Comparison of ENCODE assay signal across 8 cellular contexts in the genomic region with DNA sequence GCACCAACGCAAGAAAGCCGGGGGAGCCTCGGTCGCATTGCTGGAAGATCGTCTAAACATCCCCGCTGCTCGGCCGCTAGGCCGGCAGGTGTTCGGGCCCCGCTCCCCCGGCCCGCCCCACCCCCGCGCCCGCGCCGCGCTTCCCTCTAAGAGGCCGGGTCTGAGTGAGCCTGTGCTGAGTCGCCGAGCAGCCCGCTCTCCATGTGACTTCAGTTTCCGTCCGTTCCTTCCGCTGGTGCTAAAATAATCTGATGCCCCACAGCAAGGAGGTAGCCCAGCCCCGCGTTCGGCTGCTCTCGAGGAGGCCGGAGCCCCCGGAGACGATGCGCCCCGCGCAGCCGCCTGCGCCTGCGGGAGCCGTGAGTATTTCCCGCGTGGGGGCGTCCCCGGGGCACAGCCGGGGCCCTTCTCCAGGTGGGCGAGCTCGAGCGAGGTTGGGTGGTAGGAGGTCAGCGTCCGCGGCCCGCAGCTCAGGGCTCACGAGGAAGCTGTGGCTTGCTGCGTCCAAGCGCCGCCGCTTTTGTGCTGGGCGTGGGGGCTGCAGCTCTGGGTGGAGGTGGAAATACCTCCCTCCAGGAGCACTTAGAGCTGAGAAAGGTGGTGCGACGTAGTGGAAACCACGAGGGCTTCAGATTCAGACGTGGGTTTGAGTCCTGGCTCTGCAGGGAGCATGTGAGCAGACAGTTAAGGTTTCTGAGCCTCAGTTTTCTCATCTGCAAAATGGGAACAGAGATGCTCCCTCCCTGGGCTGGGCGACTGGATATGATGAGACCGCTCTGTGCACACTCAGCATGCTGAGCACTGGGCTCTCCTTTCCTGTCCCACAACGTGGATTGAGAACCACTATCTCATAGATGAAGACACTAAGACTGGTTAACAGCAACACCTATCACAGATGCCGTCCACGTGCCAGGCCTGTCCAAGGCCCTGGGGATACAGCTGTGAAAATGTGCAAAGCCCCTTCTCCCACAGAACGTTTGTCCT. TPM values are rescaled to one million over a fixed set of nuclear protein-coding genes. Genes with fewer than 3 reads are reported as not detected.
A peak's percentile ranks its signal among the peaks of the same experiment; 100 is the strongest.
DNase-seq lines count a peak whose midpoint lies in the region; ATAC-seq, FAIRE-seq and TF ChIP-seq lines count a peak whose summit lies in the region.

A gene (plus strand): TSS at position 178 of the 984 bp plus-strand sequence. CDS start 14,846 bp downstream, outside the sequence.

- peak within 1 kb of the TSS; percentile 90 for H3K27ac Mint-ChIP-seq in activated CD8-positive, alpha-beta T cell treated with anti-CD3 and anti-CD28 coated beads, Interleukin-2, amount 10 ng/mL, durations not matched to agents 7 days and 5 days

- H3K4ac ChIP-seq in H1 (replicated peaks; ENCODE audit: insufficient read length, low read depth, low read length) = no peak within 1 kb of the TSS

- H2BK5ac ChIP-seq in H1 (ENCODE audit: low read depth, low read length) = peak within 1 kb of the TSS; percentile 60; the same call in 1 of the 2 replicates

- no peak within 1 kb of the TSS for H3K23ac ChIP-seq in H1 (ENCODE audit: insufficient read length)

- peak within 1 kb of the TSS; percentile 65; the same call in 1 of the 2 replicates for H3K18ac ChIP-seq in H1 (ENCODE audit: extremely low read depth, low read length)

- 0 out of 2 replicates have a peak within 1 kb of the TSS, but pooled peaks have one; percentile 68 for H2AK5ac ChIP-seq in H1 (ENCODE audit: low read depth, low read length)

- no peaks in the 10 kb centered on the region for H4K20me1 ChIP-seq in H1 (replicated peaks in 1 of 2; ENCODE audit: control insufficient read depth in 1 of 2, insufficient read depth in 2 of 2, low read length in 2 of 2)

- H3K14ac ChIP-seq in H1 (ENCODE audit: insufficient read length) = no peak within 1 kb of the TSS

- no peak for TF ChIP-seq EP300 in H1 (IDR thresholded peaks at IDR 0.05; ENCODE audit: borderline replicate concordance in 1 of 2, low read depth in 2 of 2, low read length in 2 of 2)

- H3K9ac ChIP-seq in H1 (replicated peaks in 1 of 4; ENCODE audit: extremely low read depth in 1 of 4, low read depth in 3 of 4, low read length in 3 of 4) = peak within 1 kb of the TSS in 3 of 4 experiments; percentile 8 to 39 (median 34); a peak in 3 of 7 replicates

- TF ChIP-seq CTCF in H1 (IDR thresholded peaks at IDR 0.05; ENCODE audit: control extremely low read depth in 1 of 3, insufficient read depth in 1 of 3, low read depth in 1 of 3, low read length in 3 of 3) = no peak

- CTCF ChIA-PET in activated CD8-positive, alpha-beta T cell treated with anti-CD3 and anti-CD28 coated beads, Interleukin-2, amount 10 ng/mL, durations not matched to agents 7 days and 5 days (lab: Charles Lee) = interaction anchor here (0.8 to 10.0 kb wide), 5 partner anchors 10 to 111 kb away, joined by 3 to 107 read pairs (median 7); no protein-coding TSS in a partner anchor
- CTCF ChIA-PET in H1 (lab: Charles Lee; ENCODE audit: partially characterized antibody) = interaction anchor here (0.6 to 1.2 kb wide), 5 partner anchors 10 to 443 kb away, joined by 3 to 5 read pairs (median 3); no protein-coding TSS in a partner anchor

- peak within 1 kb of the TSS; percentile 87 for H3K4me3 Mint-ChIP-seq in activated CD8-positive, alpha-beta T cell treated with anti-CD3 and anti-CD28 coated beads, Interleukin-2, amount 10 ng/mL, durations not matched to agents 7 days and 5 days

- H3K56ac ChIP-seq in H1 (replicated peaks; ENCODE audit: insufficient read length, low read depth, low read length) = peak within 1 kb of the TSS; percentile 18

- H3K79me2 ChIP-seq in H1 (ENCODE audit: control insufficient read depth in 1 of 2, insufficient read depth in 2 of 2, low read length in 2 of 2) = no peaks in the 10 kb centered on the region

- no peaks in the 10 kb centered on the region for H3K9me3 Mint-ChIP-seq in activated CD8-positive, alpha-beta T cell treated with anti-CD3 and anti-CD28 coated beads, Interleukin-2, amount 10 ng/mL, durations not matched to agents 7 days and 5 days (ENCODE audit: insufficient read depth)

- H3K36me3 ChIP-seq in H1 (ENCODE audit: control insufficient read depth in 2 of 4, insufficient read depth in 4 of 4, low read length in 3 of 4) = no peaks in the 10 kb centered on the region

- H2AFZ ChIP-seq in H1 (ENCODE audit: low read length) = peak within 1 kb of the TSS; percentile 65

- peak within 1 kb of the TSS; percentile 91 for H4K8ac ChIP-seq in H1 (ENCODE audit: extremely low read depth, insufficient read depth, low read length)

- H4K91ac ChIP-seq in H1 (replicated peaks; ENCODE audit: insufficient read length, low read length) = peak within 1 kb of the TSS; percentile 66

- no peak for TF ChIP-seq RAD21 in H1 (IDR thresholded peaks at IDR 0.05 in 1 of 2, conservative IDR thresholded peaks at IDR 0.05 in 1 of 2; ENCODE audit: low read depth in 2 of 2, low read length in 2 of 2)

- TF ChIP-seq POLR2A in GM12892 (IDR thresholded peaks at IDR 0.05; ENCODE audit: low read depth, low read length) = peak; percentile 81
- no peak for TF ChIP-seq POLR2A in H1 (IDR thresholded peaks at IDR 0.05; ENCODE audit: control extremely low read depth in 1 of 2, low read depth in 2 of 2, low read length in 2 of 2)

- peak within 1 kb of the TSS; percentile 19 for H2BK120ac ChIP-seq in H1 (replicated peaks; ENCODE audit: low read depth, low read length)

- peak; percentile 71 for DNase-seq in GM12892 (ENCODE audit: insufficient read length)
- DNase-seq in NCI-H526 (lab: John Stamatoyannopoulos, UW) = peak; percentile 15 to 76
- DNase-seq in activated CD8-positive, alpha-beta T cell treated with anti-CD3 and anti-CD28 coated beads, Interleukin-2, amount 10 ng/mL, durations not matched to agents 7 days and 5 days = peak; percentile 82
- peak; percentile 41 to 64 for DNase-seq in H1 (ENCODE audit: low read depth in 1 of 2, low spot score in 2 of 2)
- DNase-seq in midbrain (lab: John Stamatoyannopoulos, UW) = peak; percentile 67
- peak; percentile 78 for DNase-seq in stimulated activated CD8-positive, alpha-beta memory T cell treated with anti-CD3 and anti-CD28 coated beads, Interleukin-4, amount 100 ng/mL, for 48 hours

- peak within 1 kb of the TSS; percentile 94; the same call in 1 of the 2 replicates for H2BK15ac ChIP-seq in H1 (ENCODE audit: low read length)

- H3K4me3 ChIP-seq in H1 (ENCODE audit: extremely low read depth in 1 of 4, insufficient read depth in 2 of 4, low read depth in 3 of 4, low read length in 4 of 4) = peak within 1 kb of the TSS; percentile 12 to 58 (median 26); a peak in 5 of 8 replicates

- POLR2A ChIA-PET in activated CD8-positive, alpha-beta T cell treated with anti-CD3 and anti-CD28 coated beads, Interleukin-2, amount 10 ng/mL, durations not matched to agents 7 days and 5 days (lab: Charles Lee) = interaction anchor here (0.5 to 1.8 kb wide), 10 partner anchors 8 to 384 kb away, joined by 3 to 11 read pairs (median 4); a partner anchor contains a TSS
- POLR2A ChIA-PET in H1 (lab: Charles Lee; ENCODE audit: partially characterized antibody) = interaction anchor here (1.1 to 5.3 kb wide), 3 partner anchors 9 to 26 kb away, joined by 3 to 36 read pairs (median 3); no protein-coding TSS in a partner anchor

- FAIRE-seq in GM12892 (lab: Jason Lieb, UNC) = peak; percentile 79
- FAIRE-seq in H1 (lab: Jason Lieb, UNC) = no peak

- 0 out of 2 replicates have a peak within 1 kb of the TSS, but pooled peaks have one; percentile 5 for H2BK20ac ChIP-seq in H1 (ENCODE audit: low read length)

- peaks cover 0 to 14% (median 9%) of the 10 kb centered on the region in 4 experiments; a peak in 4 of 7 replicates for H3K27me3 ChIP-seq in H1 (replicated peaks in 1 of 4; ENCODE audit: control insufficient read depth in 3 of 4, extremely low read depth in 1 of 4, insufficient read depth in 3 of 4, low read length in 3 of 4)

- peak within 1 kb of the TSS; percentile 61 to 62 for H3K4me2 ChIP-seq in H1 (ENCODE audit: insufficient read depth in 1 of 2, low read depth in 2 of 2, low read length in 2 of 2)

- H3K36me3 Mint-ChIP-seq in activated CD8-positive, alpha-beta T cell treated with anti-CD3 and anti-CD28 coated beads, Interleukin-2, amount 10 ng/mL, durations not matched to agents 7 days and 5 days (ENCODE audit: low read depth) = peaks cover 39% of the 10 kb centered on the region

- H3K27ac ChIP-seq in H1 (ENCODE audit: low read depth, low read length) = no peak within 1 kb of the TSS

- ATAC-seq in HG02885 (IDR thresholded peaks at IDR 0.05; ENCODE audit: poor library complexity, unreplicated experiment) (peak; percentile 49), HG03469 (IDR thresholded peaks at IDR 0.05; ENCODE audit: unreplicated experiment) (no peak)
- ATAC-seq in activated CD8-positive, alpha-beta T cell treated with anti-CD3 and anti-CD28 coated beads, Interleukin-2, amount 10 ng/mL, durations not matched to agents 7 days and 5 days = peak; percentile 85

- peak within 1 kb of the TSS; percentile 27; the same call in 1 of the 2 replicates for H2BK12ac ChIP-seq in H1 (ENCODE audit: low read depth, low read length)

- 34% methylated on average over 53 of the region's 68 CpGs; no CpG with 5 or more reads in 1 of the 2 experiments for WGBS in H1 (ENCODE audit: extremely low coverage in 1 of 2, insufficient coverage in 1 of 2, insufficient read length in 1 of 2, insufficient replicate concordance in 2 of 2, low coverage in 1 of 2, low lambda C conversion rate in 2 of 2, missing lambda C conversion rate in 1 of 2), 2 experiments

- peaks cover 2% of the 10 kb centered on the region; the same call in 1 of the 2 replicates for H3K23me2 ChIP-seq in H1 (ENCODE audit: low read depth, low read length)

- peaks cover 3 to 10% (median 9%) of the 10 kb centered on the region in 4 experiments for H3K4me1 ChIP-seq in H1 (replicated peaks in 1 of 4; ENCODE audit: control insufficient read depth in 3 of 4, insufficient read depth in 4 of 4, low read length in 3 of 4)

- H3K79me1 ChIP-seq in H1 (ENCODE audit: low read depth, low read length) = no peaks in the 10 kb centered on the region

- H4K5ac ChIP-seq in H1 (ENCODE audit: insufficient read length, low read depth, low read length) = peak within 1 kb of the TSS; percentile 19

- H3K9me3 ChIP-seq in H1 (ENCODE audit: insufficient read depth in 2 of 2, low read depth in 1 of 2, low read length in 1 of 2) = no peaks in the 10 kb centered on the region

- peaks cover 82% of the 10 kb centered on the region for H3K4me1 Mint-ChIP-seq in activated CD8-positive, alpha-beta T cell treated with anti-CD3 and anti-CD28 coated beads, Interleukin-2, amount 10 ng/mL, durations not matched to agents 7 days and 5 days (ENCODE audit: low read depth)

- H3K27me3 Mint-ChIP-seq in activated CD8-positive, alpha-beta T cell treated with anti-CD3 and anti-CD28 coated beads, Interleukin-2, amount 10 ng/mL, durations not matched to agents 7 days and 5 days (ENCODE audit: low read depth) = no peaks in the 10 kb centered on the region

RNA-seq across cellular contexts. Expression of the gene that starts here (rescaled TPM):
- 11.6 TPM for polyA plus RNA-seq in GM12892 (2012; ENCODE audit: missing spikeins)
- 10 to 100 TPM; 37.5 to 39.9 TPM for total RNA-seq in activated CD8-positive, alpha-beta T cell treated with anti-CD3 and anti-CD28 coated beads, Interleukin-2, amount 10 ng/mL, durations not matched to agents 7 days and 5 days
- 5.1 and 5.3 TPM in 2 replicates for total RNA-seq in H1 (2021; fragmentation: NEBNext Ultra II Directional; extraction: Animal tissue kit (Norgen Biotek cat#: 25700))
- polyA plus RNA-seq in H1 (2011; rRNA removed) = 6.8 and 7.3 TPM in 2 replicates
- polyA plus RNA-seq in H1 (2011; cell fraction: cytosol; rRNA removed) = 2.3 TPM
- polyA plus RNA-seq in H1 (2011; cell fraction: nucleus; rRNA removed) = 5.1 TPM
- polyA plus RNA-seq in H1 (2012, experiment 1 of 2) = 3.4 to 7.6 TPM (median 6.4 TPM) in 4 replicates
- polyA plus RNA-seq in H1 (2012, experiment 2 of 2) = 5.6 TPM
- 10.3 TPM for polyA plus RNA-seq in H1 (2013, experiment 1 of 2)
- 10.1 TPM for polyA plus RNA-seq in H1 (2013, experiment 2 of 2)
- polyA minus RNA-seq in H1 (2011; rRNA and poly(A)+ RNA removed) = 2.2 and 2.6 TPM in 2 replicates
- 1.2 TPM for polyA minus RNA-seq in H1 (2011; cell fraction: cytosol; rRNA and poly(A)+ RNA removed)
- 2.8 TPM for polyA minus RNA-seq in H1 (2011; cell fraction: nucleus; rRNA and poly(A)+ RNA removed)
